ENCODE assay signal across 21 cellular contexts in the genomic region with DNA sequence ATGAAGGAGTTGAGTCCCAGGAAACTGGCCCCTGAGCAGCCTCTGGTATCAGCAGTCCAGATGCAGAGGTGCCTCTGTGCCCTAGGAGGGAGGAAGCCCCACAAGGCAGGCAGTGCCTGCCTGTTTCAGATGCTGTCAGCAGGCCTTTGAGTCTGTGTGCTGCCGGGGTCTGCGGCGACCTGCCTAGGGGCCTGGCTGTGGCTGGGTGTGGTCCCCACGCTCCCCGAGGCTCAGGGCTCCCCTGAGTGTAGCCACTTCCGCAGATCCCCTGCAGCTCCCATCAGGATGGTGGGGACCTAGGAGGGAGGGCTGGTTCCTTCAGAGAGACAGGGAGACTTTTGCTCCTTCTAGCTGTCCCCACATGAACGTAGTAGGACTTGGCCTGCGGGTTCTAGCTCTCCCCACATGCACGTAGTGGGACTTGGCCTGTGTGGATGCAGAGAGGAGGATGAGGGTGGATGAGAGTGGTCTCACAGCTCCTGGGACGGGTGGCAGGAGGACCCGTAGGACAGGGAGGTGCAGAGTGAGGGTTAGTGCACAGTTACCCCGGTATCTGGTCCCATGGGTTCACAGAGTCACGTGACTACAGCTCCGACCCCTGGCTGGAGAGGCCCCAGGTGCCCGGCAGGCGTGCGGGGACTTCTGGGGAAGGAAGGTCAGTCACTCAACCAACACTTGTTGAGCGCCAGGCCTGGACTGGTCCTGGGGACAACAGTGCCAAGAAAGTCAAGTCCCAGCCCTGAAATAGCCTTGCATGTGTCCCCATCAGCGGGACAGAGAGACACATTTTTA. TPM values are rescaled to one million over a fixed set of nuclear protein-coding genes. Genes with fewer than 3 reads are reported as not detected.
"Had no signal": no experiment of that assay in that cellular context is flagged by ENCODE, and none has a peak within 500 bp of the region (broad histone marks: within the 10 kb centered on the region; RNA-seq: fewer than 3 reads in every experiment).

No MANE protein-coding gene starts in this region.

- H3K9ac ChIP-seq: parathyroid adenoma had no signal

- H3K4me3 ChIP-seq: coronary artery, esophagus muscularis mucosa, gastroesophageal sphincter, heart left ventricle, hepatocyte, lung, skin epidermis, transverse colon, upper lobe of right lung, uterus had no signal

- FAIRE-seq: endothelial cell of umbilical vein had no signal

- H3K27ac ChIP-seq: coronary artery, esophagus muscularis mucosa, foreskin keratinocyte, gastroesophageal sphincter, heart left ventricle, hepatocyte, neutrophil, parathyroid adenoma, skin epidermis, transverse colon, upper lobe of right lung, uterus had no signal

- H3K4me1 ChIP-seq: esophagus muscularis mucosa, gastroesophageal sphincter, parathyroid adenoma, transverse colon, upper lobe of right lung, uterus had no signal

- H3K27me3 ChIP-seq: foreskin keratinocyte, heart left ventricle, hepatocyte, neutrophil, transverse colon, upper lobe of right lung, uterus had no signal

- ATAC-seq: foreskin keratinocyte; gastroesophageal sphincter; left colon; natural killer cell; stimulated activated naive B cell treated with anti-CD40 and anti-IgM and Interleukin-4, amounts not matched to agents 10 μg/mL and 1 μg/mL and 100 μg/mL, for 72 hours; upper lobe of right lung had no signal

- H2AFZ ChIP-seq: hepatocyte, parathyroid adenoma had no signal

- H3K4me2 ChIP-seq: hepatocyte had no signal

- H3K79me2 ChIP-seq: hepatocyte, parathyroid adenoma had no signal

- H3K36me3 ChIP-seq: esophagus muscularis mucosa, gastroesophageal sphincter, heart left ventricle, neutrophil, transverse colon, upper lobe of right lung, uterus had no signal

- H3K9me3 ChIP-seq: esophagus muscularis mucosa, gastroesophageal sphincter, neutrophil, transverse colon, upper lobe of right lung, uterus had no signal

- DNase-seq: dermis blood vessel endothelial cell; effector memory CD4-positive, alpha-beta T cell; foreskin keratinocyte; left colon; natural killer cell; stimulated activated CD4-positive, alpha-beta T cell treated with anti-CD3 and anti-CD28 coated beads, Interleukin-15, amount 100 ng/mL, for 24 hours; stimulated activated CD4-positive, alpha-beta T cell treated with anti-CD3 and anti-CD28 coated beads, Interleukin-2, amount 100 ng/mL, for 48 hours; stimulated activated naive B cell treated with anti-CD40 and anti-IgM and Interleukin-4, amounts not matched to agents 10 μg/mL and 1 μg/mL and 100 μg/mL, for 72 hours; transverse colon; upper lobe of right lung; uterus had no signal

RNA-seq across cellular contexts. Expression of gene CDH4, which starts 41.0 kb away (rescaled TPM):
- total RNA-seq: transverse colon had no signal
